Comparison of ENCODE assay signal across 1 cellular context in genomic region chr2:168814046-168814445, GRCh38.
TF ChIP-seq lines count a peak whose summit lies in the region.

No MANE protein-coding gene starts in this region.

TF ChIP-seq in IMR-90, 13 proteins besides CTCF, POLR2A, EP300 and RAD21 (continued from another document):
- TF ChIP-seq USF2 (IDR thresholded peaks at IDR 0.05; ENCODE audit: low read depth, low read length) (no peak), CHD1 (IDR thresholded peaks at IDR 0.05; ENCODE audit: low read depth, low read length) (no peak), BHLHE40 (IDR thresholded peaks at IDR 0.05; ENCODE audit: low read depth, low read length) (no peak), MAZ (IDR thresholded peaks at IDR 0.05; ENCODE audit: borderline replicate concordance, low read depth, low read length) (no peak)
